Comparison of ENCODE assay signal across 27 cellular contexts in genomic region chr18:74944676-74945075, GRCh38.
A peak's percentile ranks its signal among the peaks of the same experiment; 100 is the strongest.
DNase-seq lines count a peak whose midpoint lies in the region; ATAC-seq, FAIRE-seq and TF ChIP-seq lines count a peak whose summit lies in the region.
"Had no signal": no experiment of that assay in that cellular context is flagged by ENCODE, and none has a peak within 500 bp of the region (broad histone marks: within the 10 kb centered on the region; RNA-seq: fewer than 3 reads in every experiment).

No MANE protein-coding gene starts in this region.

- H3K9ac ChIP-seq in astrocyte (ENCODE audit: low read length), result no peak overlapping the region
- H3K9ac ChIP-seq in smooth muscle cell (ENCODE audit: low read depth), result no peak overlapping the region

- H3K9me3 ChIP-seq in astrocyte (ENCODE audit: insufficient read depth, low read depth, low read length), result no peaks in the 10 kb centered on the region
- H3K9me3 ChIP-seq in smooth muscle cell (replicated peaks; ENCODE audit: low read depth), result no peaks in the 10 kb centered on the region
- H3K9me3 ChIP-seq in HAP-1, result no peaks in the 10 kb centered on the region
- H3K9me3 ChIP-seq: adrenal gland, breast epithelium, spleen, transverse colon had no signal

- H3K36me3 ChIP-seq in astrocyte (ENCODE audit: insufficient read depth, low read length), result no peaks in the 10 kb centered on the region
- H3K36me3 ChIP-seq in smooth muscle cell (ENCODE audit: low read depth), result no peaks in the 10 kb centered on the region
- H3K36me3 ChIP-seq in HAP-1 (replicated peaks), result no peaks in the 10 kb centered on the region
- H3K36me3 ChIP-seq: adrenal gland, breast epithelium, transverse colon had no signal

- no peak for ATAC-seq in GM19023 (IDR thresholded peaks at IDR 0.05; ENCODE audit: unreplicated experiment)
- ATAC-seq: HepG2, left cardiac atrium, right cardiac atrium had no signal

- no peak overlapping the region for H3K4me3 Mint-ChIP-seq in astrocyte (ENCODE audit: unreplicated experiment)
- H3K4me3 Mint-ChIP-seq: CD4-positive, alpha-beta memory T cell; memory B cell; neural crest cell had no signal

- 81% methylated on average over 5 of the region's 5 CpGs for WGBS in smooth muscle cell (ENCODE audit: low lambda C conversion rate)

- no peak for FAIRE-seq in astrocyte (lab: Jason Lieb, UNC)
- FAIRE-seq: colon, HepG2 had no signal

- peaks cover 8% of the 10 kb centered on the region for H3K4me1 ChIP-seq in astrocyte (ENCODE audit: insufficient read depth, low read length)
- H3K4me1 ChIP-seq in smooth muscle cell (ENCODE audit: low read depth), result peaks cover 8% of the 10 kb centered on the region
- H3K4me1 ChIP-seq in HAP-1, result no peaks in the 10 kb centered on the region
- H3K4me1 ChIP-seq: adrenal gland, breast epithelium, transverse colon had no signal

- H3K9me3 Mint-ChIP-seq in astrocyte (ENCODE audit: unreplicated experiment), result no peaks in the 10 kb centered on the region
- H3K9me3 Mint-ChIP-seq: CD4-positive, alpha-beta memory T cell; memory B cell; neural crest cell had no signal

- H3K27me3 ChIP-seq in astrocyte (ENCODE audit: insufficient read depth, low read length) (no peaks in the 10 kb centered on the region), smooth muscle cell (ENCODE audit: low read depth) (no peaks in the 10 kb centered on the region), HAP-1 (ENCODE audit: low read depth) (no peaks in the 10 kb centered on the region)
- H3K27me3 ChIP-seq: adrenal gland, breast epithelium, spleen, transverse colon had no signal

- H3K4me2 ChIP-seq in astrocyte (ENCODE audit: low read length) (no peak overlapping the region), smooth muscle cell (peak overlapping the region; percentile 32)
- H3K4me2 ChIP-seq: PC-9 had no signal

- peaks cover 5% of the 10 kb centered on the region for H3F3A ChIP-seq in smooth muscle cell (ENCODE audit: low read depth)

- DNase-seq in NCI-H1436 (lab: John Stamatoyannopoulos, UW) (peak; percentile 10), NCI-H1436 treated with DMSO at 0.1 percent for 48 hours (lab: John Stamatoyannopoulos, UW) (no peak), NCI-H510A (lab: John Stamatoyannopoulos, UW) (peak; percentile 50), astrocyte (ENCODE audit: low read depth) (peak; percentile 18), smooth muscle cell (lab: John Stamatoyannopoulos, UW; ENCODE audit: unreplicated experiment) (no peak), HAP-1 (ENCODE audit: low spot score in 2 of 2) (no peak)
- no peak for DNase-seq in effector CD8-positive, alpha-beta T cell (lab: John Stamatoyannopoulos, UW)
- DNase-seq: activated naive CD4-positive, alpha-beta T cell treated with Interleukin-2 at 50 U/mL for 16 hours; adrenal gland; CD4-positive, alpha-beta memory T cell; DMS 273 treated with DMSO at 0.1 percent for 48 hours; effector memory CD4-positive, alpha-beta T cell; foreskin melanocyte; GF-D8; left cardiac atrium; NCI-H2081; PC-9; right cardiac atrium; SIG-M5; spleen; transverse colon had no signal

- H2AFZ ChIP-seq in astrocyte (ENCODE audit: low read depth, low read length), result no peak overlapping the region
- no peak overlapping the region for H2AFZ ChIP-seq in smooth muscle cell (ENCODE audit: low read depth)
- H2AFZ ChIP-seq: PC-9 had no signal

- H3K27me3 Mint-ChIP-seq in astrocyte (ENCODE audit: low read depth, unreplicated experiment), result peaks cover 3% of the 10 kb centered on the region
- H3K27me3 Mint-ChIP-seq: CD4-positive, alpha-beta memory T cell; memory B cell had no signal

- TF ChIP-seq CTCF in astrocyte (IDR thresholded peaks at IDR 0.05; ENCODE audit: insufficient read depth, low read depth, low read length), result no peak
- TF ChIP-seq CTCF in smooth muscle cell (IDR thresholded peaks at IDR 0.05; ENCODE audit: borderline replicate concordance, insufficient read depth, poor library complexity, severe bottlenecking), result no peak

- H3K4me1 Mint-ChIP-seq in astrocyte (ENCODE audit: low read depth, unreplicated experiment), result peaks cover 17% of the 10 kb centered on the region

- H4K20me1 ChIP-seq in astrocyte (ENCODE audit: insufficient read depth, low read length) (no peaks in the 10 kb centered on the region), smooth muscle cell (ENCODE audit: low read depth) (no peaks in the 10 kb centered on the region)

- peaks cover 4% of the 10 kb centered on the region for H3K36me3 Mint-ChIP-seq in astrocyte (ENCODE audit: low read depth, unreplicated experiment)
- H3K36me3 Mint-ChIP-seq: CD4-positive, alpha-beta memory T cell had no signal

- no peaks in the 10 kb centered on the region for H3K79me2 ChIP-seq in astrocyte (ENCODE audit: insufficient read depth, low read length)
- no peaks in the 10 kb centered on the region for H3K79me2 ChIP-seq in smooth muscle cell (ENCODE audit: low read depth)

- H3K27ac ChIP-seq in astrocyte (ENCODE audit: low read depth, low read length), result no peak overlapping the region
- H3K27ac ChIP-seq in smooth muscle cell (ENCODE audit: low read depth), result no peak overlapping the region
- H3K27ac ChIP-seq: adrenal gland, breast epithelium, PC-9, spleen, transverse colon had no signal

- no peak overlapping the region for H3K4me3 ChIP-seq in astrocyte (ENCODE audit: insufficient read depth, low read depth, low read length)
- H3K4me3 ChIP-seq in smooth muscle cell, result no peak overlapping the region
- no peak overlapping the region for H3K4me3 ChIP-seq in HAP-1
- H3K4me3 ChIP-seq: adrenal gland, breast epithelium, PC-9, spleen, transverse colon had no signal

- in situ Hi-C loops in HAP-1 (cut with MboI; ENCODE audit: low sequenced_read_pairs), result no loop called here

- no peak overlapping the region for H3K27ac Mint-ChIP-seq in astrocyte (ENCODE audit: unreplicated experiment)
- H3K27ac Mint-ChIP-seq: memory B cell had no signal

Comparison
In these comparisons a context has a peak if more than half of its experiments do, and no peak if none do; other contexts are left out.
1. DNase-seq: peak in NCI-H1436 (single experiment), NCI-H510A (single experiment) and astrocyte (single experiment); none in NCI-H1436 treated with DMSO at 0.1 percent for 48 hours (single experiment), smooth muscle cell (single experiment), HAP-1 (0 of 2) and effector CD8-positive, alpha-beta T cell (single experiment).